22 cellular contexts compared by ENCODE assay signal in the genomic region with DNA sequence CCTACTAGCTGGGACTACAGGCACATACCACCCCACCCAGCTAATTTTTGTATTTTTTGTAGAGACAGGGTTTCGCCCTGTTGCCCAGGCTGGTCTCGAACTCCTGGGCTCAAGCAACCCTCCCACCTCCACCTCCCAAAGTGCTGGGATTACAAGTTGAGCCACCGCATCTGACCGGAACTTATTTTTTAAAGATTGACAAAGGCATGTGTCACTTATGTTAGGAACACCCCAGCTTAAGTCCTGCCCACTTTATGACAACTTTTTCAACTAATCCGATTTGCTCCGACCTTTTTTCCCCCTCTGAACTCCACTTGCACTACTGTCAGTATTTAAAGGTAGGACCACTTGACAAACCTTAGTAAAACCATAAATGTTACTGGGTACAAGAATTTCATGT.
"Had no signal": no experiment of that assay in that cellular context is flagged by ENCODE, and none has a peak within 500 bp of the region (broad histone marks: within the 10 kb centered on the region; RNA-seq: fewer than 3 reads in every experiment).

No MANE protein-coding gene starts in this region.

- H3K27me3 ChIP-seq: adrenal gland, Peyer's patch had no signal

- ATAC-seq: activated CD8-positive, alpha-beta T cell treated with anti-CD3 and anti-CD28 coated beads, Interleukin-2, amount 10 ng/mL, durations not matched to agents 7 days and 5 days; T-helper 17 cell; WTC11 had no signal

- H3K36me3 ChIP-seq: adrenal gland, Peyer's patch had no signal

- H3K4me3 ChIP-seq: adrenal gland, Peyer's patch had no signal

- DNase-seq: activated CD4-positive, alpha-beta T cell treated with anti-CD3 and anti-CD28 coated beads for 48 hours; activated CD4-positive, alpha-beta T cell treated with anti-CD3 and anti-CD28 coated beads, Interleukin-2, amount 50 U/mL, for 4 hours; activated CD4-positive, CD25-positive, alpha-beta regulatory T cell treated with anti-CD3 and anti-CD28 coated beads, Interleukin-2, amount 50 U/mL, for 72 hours; activated CD8-positive, alpha-beta memory T cell treated with anti-CD3 and anti-CD28 coated beads, Interleukin-2, amount 50 U/mL, for 48 hours; activated CD8-positive, alpha-beta T cell treated with anti-CD3 and anti-CD28 coated beads, Interleukin-2, amount 10 ng/mL, durations not matched to agents 7 days and 5 days; activated naive CD4-positive, alpha-beta T cell treated with anti-CD3 and anti-CD28 coated beads, Interleukin-2, amount 50 U/mL, for 16 hours; activated naive CD8-positive, alpha-beta T cell treated with anti-CD3 and anti-CD28 coated beads, Interleukin-2, amount 10 ng/mL, durations not matched to agents 7 days and 5 days; activated T-cell treated with anti-CD3 and anti-CD28 coated beads, Interleukin-2, amount 50 U/mL, for 1 hour; adrenal gland; IMR-90; Kasumi-1; KBM-7; NCI-H1048; NCI-H187 treated with DMSO at 0.1 percent for 48 hours; NCI-H226; NCI-H526 treated with DMSO at 0.1 percent for 48 hours; Peyer's patch; SHP77; T-helper 17 cell; T-helper 9 cell had no signal

- H3K27ac ChIP-seq: Peyer's patch, RWPE1 had no signal

- H3K9me3 ChIP-seq: adrenal gland, Peyer's patch had no signal
